Comparison of ENCODE assay signal across 8 cellular contexts in the genomic region with DNA sequence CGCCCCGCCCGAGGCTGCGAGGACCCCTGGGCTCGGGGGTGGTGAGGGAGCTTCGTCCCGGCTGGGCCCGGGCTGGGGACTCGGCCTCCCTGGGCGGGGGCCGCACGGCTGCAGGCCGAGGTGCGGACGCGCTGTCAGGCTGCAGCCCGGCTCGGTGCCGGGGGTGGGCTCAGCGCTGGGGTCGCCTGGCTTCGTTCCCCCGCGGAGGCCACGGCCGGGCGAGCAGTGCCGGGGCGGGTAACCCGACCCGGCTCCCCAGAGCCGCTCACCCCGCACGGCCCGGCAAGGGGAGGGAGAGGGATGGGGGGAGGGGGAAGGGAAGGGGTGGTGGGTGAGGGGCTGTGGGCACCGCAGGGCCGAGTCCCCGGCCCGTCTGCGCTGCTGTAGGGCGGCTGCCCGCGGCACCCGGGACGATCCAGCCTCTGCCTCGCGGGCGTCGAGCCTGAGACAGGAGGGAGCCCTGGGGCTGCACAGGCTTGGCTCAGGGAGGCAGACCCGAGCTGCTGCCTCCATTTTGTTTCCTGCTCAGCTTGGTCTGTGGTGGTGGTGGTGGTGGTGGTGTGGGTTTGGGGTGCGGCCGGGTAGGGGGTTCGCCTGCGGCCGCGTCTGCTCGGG. TPM values are rescaled to one million over a fixed set of nuclear protein-coding genes. Genes with fewer than 3 reads are reported as not detected.
DNase-seq lines count a peak whose midpoint lies in the region; ATAC-seq and TF ChIP-seq lines count a peak whose summit lies in the region.

No MANE protein-coding gene starts in this region.

- H3K27ac ChIP-seq in cingulate gyrus (ENCODE audit: low read depth, low read length) (peak overlapping the region; percentile 95), lower lobe of right lung (peak overlapping the region; percentile 89), stomach (peak overlapping the region; percentile 86 to 94 (median 89))

- TF ChIP-seq POLR2A in stomach (IDR thresholded peaks at IDR 0.05): no peak

- TF ChIP-seq EP300 in stomach (IDR thresholded peaks at IDR 0.05): no peak

- 11 to 26% (median 16%) methylated on average over 5 to 56 of the region's 57 CpGs for WGBS in stomach, 5 donors

- DNase-seq in activated T-cell treated with anti-CD3 and anti-CD28 coated beads for 4 hours (peak; percentile 21), NT2/D1 (ENCODE audit: low read depth, low spot score) (no peak), lower lobe of right lung (no peak), stomach (no peak), NCI-H187 treated with DMSO at 0.1 percent for 48 hours (lab: John Stamatoyannopoulos, UW) (no peak)
- DNase-seq in activated T-cell treated with anti-CD3 and anti-CD28 coated beads, Interleukin-2, amount 50 U/mL, for 1 hour: no peak

- ATAC-seq in lower lobe of right lung: peak; percentile 45 to 59
- no peak for ATAC-seq in GM21367 (IDR thresholded peaks at IDR 0.05; ENCODE audit: unreplicated experiment)

- H3K4me1 ChIP-seq in NT2/D1 (ENCODE audit: insufficient read depth, insufficient read length): peaks cover 23% of the 10 kb centered on the region
- peaks cover 42% of the 10 kb centered on the region for H3K4me1 ChIP-seq in lower lobe of right lung
- peaks cover 38 to 44% (median 40%) of the 10 kb centered on the region in 4 donors for H3K4me1 ChIP-seq in stomach

- TF ChIP-seq CTCF in lower lobe of right lung (IDR thresholded peaks at IDR 0.05): no peak
- no peak for TF ChIP-seq CTCF in stomach (IDR thresholded peaks at IDR 0.05)

- intact Hi-C loops in lower lobe of right lung (cut with DNase I) (no loop called here), stomach (cut with DNase I; ENCODE audit: low total_unique reads) (no loop called here)

- peaks cover 29% of the 10 kb centered on the region for H3K36me3 ChIP-seq in NT2/D1 (ENCODE audit: insufficient read depth, insufficient read length, low read length)
- H3K36me3 ChIP-seq in lower lobe of right lung: peaks cover 27% of the 10 kb centered on the region
- peaks cover 9 to 21% (median 14%) of the 10 kb centered on the region in 4 donors for H3K36me3 ChIP-seq in stomach

- H3K27me3 ChIP-seq in NT2/D1 (ENCODE audit: insufficient read depth, insufficient read length) (no peaks in the 10 kb centered on the region), lower lobe of right lung (ENCODE audit: low read depth) (no peaks in the 10 kb centered on the region), stomach (no peaks in the 10 kb centered on the region)

- peak overlapping the region; percentile 84 for H3K4me3 ChIP-seq in NT2/D1 (ENCODE audit: insufficient read length, low read depth)
- peak overlapping the region; percentile 80 for H3K4me3 ChIP-seq in lower lobe of right lung
- H3K4me3 ChIP-seq in stomach: peak overlapping the region; percentile 57 to 88 (median 80)

- H3K9me3 ChIP-seq in NT2/D1 (ENCODE audit: insufficient read depth, low read length) (no peaks in the 10 kb centered on the region), lower lobe of right lung (no peaks in the 10 kb centered on the region), stomach (no peaks in the 10 kb centered on the region)

- H3K9ac ChIP-seq in NT2/D1 (ENCODE audit: insufficient read length, low read depth): peak overlapping the region; percentile 97

RNA-seq across cellular contexts. Expression of a gene that starts 1.0 kb away (rescaled TPM):
- 75.5 TPM for total RNA-seq in lower lobe of right lung
- 10 to 100 TPM; 17.5 to 69.9 (median 40.0) TPM for total RNA-seq in stomach
- polyA plus RNA-seq in stomach: 1 to 10 TPM; 5.1 to 6.9 (median 5.9) TPM

RNA-seq across cellular contexts. Expression of a gene that starts 45.9 kb away (rescaled TPM):
- total RNA-seq in lower lobe of right lung: 59.7 TPM
- 100 to 1,000 TPM in 1 of 5 donors, 10 to 100 TPM in 3, 1 to 10 TPM in 1; 4.1 to 145 (median 11.0) TPM for total RNA-seq in stomach
- 10 to 100 TPM in 2 of 3 donors, 1 to 10 TPM in 1; 5.2 to 17.0 (median 15.9) TPM for polyA plus RNA-seq in stomach
